In genomic region chr7:133688483-133689239, GRCh38 we compare ENCODE assay signal across 15 cellular contexts.
DNase-seq lines count a peak whose midpoint lies in the region; ATAC-seq and TF ChIP-seq lines count a peak whose summit lies in the region.
"Had no signal": no experiment of that assay in that cellular context is flagged by ENCODE, and none has a peak within 500 bp of the region (broad histone marks: within the 10 kb centered on the region; RNA-seq: fewer than 3 reads in every experiment).

No MANE protein-coding gene starts in this region.

- TF ChIP-seq RAD21 in neural cell (conservative IDR thresholded peaks at IDR 0.05): no peak

- H3F3A ChIP-seq in neural cell (ENCODE audit: insufficient read depth, low read length, poor library complexity, severe bottlenecking) (no peaks in the 10 kb centered on the region), GM23338 (replicated peaks; ENCODE audit: low read depth) (no peaks in the 10 kb centered on the region)

- H3K4me1 Mint-ChIP-seq in chondrocyte (ENCODE audit: low read depth) (peaks cover 36% of the 10 kb centered on the region), GM23338 (peaks cover 22% of the 10 kb centered on the region; the same call in 2 of the 3 replicates)
- H3K4me1 Mint-ChIP-seq: natural killer cell had no signal

- no peak for TF ChIP-seq CTCF in chondrocyte (IDR thresholded peaks at IDR 0.05)
- TF ChIP-seq CTCF in neural cell (IDR thresholded peaks at IDR 0.05; ENCODE audit: poor library complexity, severe bottlenecking): no peak
- TF ChIP-seq CTCF in GM23338 (conservative IDR thresholded peaks at IDR 0.05; ENCODE audit: low read depth in 2 of 2): no peak

- no peaks in the 10 kb centered on the region for H3K79me2 ChIP-seq in neural cell (replicated peaks; ENCODE audit: insufficient read depth, low read length)
- H3K79me2 ChIP-seq in GM23338 (replicated peaks; ENCODE audit: insufficient read depth): no peaks in the 10 kb centered on the region

- H3K4me3 Mint-ChIP-seq in chondrocyte (ENCODE audit: unreplicated experiment) (no peak overlapping the region), GM23338 (no peak overlapping the region)
- H3K4me3 Mint-ChIP-seq: activated naive CD8-positive, alpha-beta T cell; natural killer cell had no signal

- no peaks in the 10 kb centered on the region for H3K27me3 ChIP-seq in neural cell (ENCODE audit: insufficient read depth, low read depth, low read length)
- no peaks in the 10 kb centered on the region for H3K27me3 ChIP-seq in GM23338 (ENCODE audit: insufficient read depth)

- H3K9me3 Mint-ChIP-seq in chondrocyte (ENCODE audit: low read depth) (peaks cover 3% of the 10 kb centered on the region), GM23338 (no peaks in the 10 kb centered on the region; the same call in 2 of the 3 replicates)
- H3K9me3 Mint-ChIP-seq: natural killer cell had no signal

- H3K36me3 ChIP-seq in neural cell (ENCODE audit: insufficient read depth, low read length) (no peaks in the 10 kb centered on the region), GM23338 (ENCODE audit: insufficient read depth) (no peaks in the 10 kb centered on the region)

- H3K36me3 Mint-ChIP-seq in chondrocyte (ENCODE audit: low read depth) (no peaks in the 10 kb centered on the region), GM23338 (ENCODE audit: low read depth) (no peaks in the 10 kb centered on the region)
- H3K36me3 Mint-ChIP-seq: natural killer cell had no signal

- peak overlapping the region; percentile 18 for H3K9ac ChIP-seq in neural cell (ENCODE audit: low read length)
- H3K9ac ChIP-seq: SK-N-SH had no signal

- H3K9me3 ChIP-seq in neural cell (ENCODE audit: low read length): no peaks in the 10 kb centered on the region
- H3K9me3 ChIP-seq: SK-N-SH had no signal

- TF ChIP-seq EP300 in neural cell (conservative IDR thresholded peaks at IDR 0.05; ENCODE audit: poor library complexity, severe bottlenecking): peak; percentile 86

- H3K27me3 Mint-ChIP-seq in chondrocyte (ENCODE audit: low read depth): no peaks in the 10 kb centered on the region
- no peaks in the 10 kb centered on the region for H3K27me3 Mint-ChIP-seq in GM23338 (ENCODE audit: insufficient read depth, low read depth, poor library complexity)
- H3K27me3 Mint-ChIP-seq: activated naive CD8-positive, alpha-beta T cell had no signal

- H3K4me3 ChIP-seq in neural cell (ENCODE audit: low read length) (peak overlapping the region; percentile 22), GM23338 (no peak overlapping the region)

- no peaks in the 10 kb centered on the region for H3K9me2 ChIP-seq in neural cell (ENCODE audit: insufficient read depth, low read length)
- no peaks in the 10 kb centered on the region for H3K9me2 ChIP-seq in GM23338 (ENCODE audit: insufficient read depth)

- peak overlapping the region; percentile 83 for H3K27ac ChIP-seq in neural cell (ENCODE audit: low read length)
- H3K27ac ChIP-seq in GM23338 (ENCODE audit: low read depth): no peak overlapping the region

- H3K27ac Mint-ChIP-seq in chondrocyte (ENCODE audit: unreplicated experiment) (peak overlapping the region; percentile 78), GM23338 (no peak overlapping the region)
- H3K27ac Mint-ChIP-seq: activated naive CD8-positive, alpha-beta T cell had no signal

- H4K20me1 ChIP-seq in neural cell (ENCODE audit: insufficient read depth): no peaks in the 10 kb centered on the region
- no peaks in the 10 kb centered on the region for H4K20me1 ChIP-seq in GM23338 (replicated peaks; ENCODE audit: insufficient read depth)

- DNase-seq in GM03348 (ENCODE audit: low spot score) (peak; percentile 43), NCI-H226 (peak; percentile 59), chondrocyte (ENCODE audit: low spot score) (no peak), activated gamma-delta T cell treated with Interleukin-2 at 50 U/mL for 16 hours (no peak), GM23338 (ENCODE audit: low spot score) (no peak)
- DNase-seq: DND-41; effector memory CD4-positive, alpha-beta T cell; natural killer cell; NCI-H2171; SK-N-SH; stimulated activated CD4-positive, alpha-beta T cell treated with anti-CD3 and anti-CD28 coated beads, Interleukin-12 subunit alpha, Interleukin-12 subunit beta, amount 100 ng/mL, for 4 hours had no signal

- H2AFZ ChIP-seq in neural cell (ENCODE audit: low read depth, low read length) (no peak overlapping the region), GM23338 (no peak overlapping the region)

- peaks cover 12% of the 10 kb centered on the region; the same call in 1 of the 2 replicates for H3K4me1 ChIP-seq in GM23338 (ENCODE audit: insufficient read depth)

- ATAC-seq in HG02852 (IDR thresholded peaks at IDR 0.05; ENCODE audit: unreplicated experiment) (no peak), GM18907 (IDR thresholded peaks at IDR 0.05; ENCODE audit: unreplicated experiment) (no peak), GM23338 (no peak)

- H3K4me2 ChIP-seq in neural cell (ENCODE audit: low read length): peak overlapping the region; percentile 27
- H3K4me2 ChIP-seq in GM23338: no peak overlapping the region
- H3K4me2 ChIP-seq: SK-N-SH had no signal

TF ChIP-seq in neural cell, 6 proteins besides CTCF, POLR2A, EP300 and RAD21:
- peak; percentile 49 for TF ChIP-seq REST (IDR thresholded peaks at IDR 0.05; ENCODE audit: borderline replicate concordance)
- peak; percentile 45 for TF ChIP-seq POLR2AphosphoS5 (IDR thresholded peaks at IDR 0.05)
- TF ChIP-seq EZH2 (IDR thresholded peaks at IDR 0.05; ENCODE audit: borderline replicate concordance, insufficient read depth, low read length, poor library complexity, severe bottlenecking): no peak
- no peak for TF ChIP-seq TAF1 (IDR thresholded peaks at IDR 0.05; ENCODE audit: low read depth)
- TF ChIP-seq SMC3 (conservative IDR thresholded peaks at IDR 0.05; ENCODE audit: poor library complexity): no peak
- TF ChIP-seq MXI1 (conservative IDR thresholded peaks at IDR 0.05; ENCODE audit: poor library complexity, severe bottlenecking): no peak

TF ChIP-seq in GM23338, 12 proteins besides CTCF, POLR2A, EP300 and RAD21 (continues in another document):
- TF ChIP-seq ZNF462 (CRISPR knock-in tag; IDR thresholded peaks at IDR 0.05) (no peak), STAT1 (IDR thresholded peaks at IDR 0.05; ENCODE audit: unreplicated experiment) (no peak), POLR2AphosphoS5 (IDR thresholded peaks at IDR 0.05; ENCODE audit: low read depth) (no peak), ZNF114 (CRISPR knock-in tag; IDR thresholded peaks at IDR 0.05) (no peak), ZNF331 (CRISPR knock-in tag; IDR thresholded peaks at IDR 0.05; ENCODE audit: low read depth) (no peak), EZH2phosphoT487 (IDR thresholded peaks at IDR 0.05; ENCODE audit: unreplicated experiment) (no peak)

Comparison
In these comparisons a context has a peak if more than half of its experiments do, and no peak if none do; other contexts are left out.
1. DNase-seq: peak in GM03348 (single experiment) and NCI-H226 (single experiment); none in chondrocyte (single experiment), activated gamma-delta T cell treated with Interleukin-2 at 50 U/mL for 16 hours (single experiment) and GM23338 (single experiment).